8 cellular contexts compared by ENCODE assay signal in the genomic region with DNA sequence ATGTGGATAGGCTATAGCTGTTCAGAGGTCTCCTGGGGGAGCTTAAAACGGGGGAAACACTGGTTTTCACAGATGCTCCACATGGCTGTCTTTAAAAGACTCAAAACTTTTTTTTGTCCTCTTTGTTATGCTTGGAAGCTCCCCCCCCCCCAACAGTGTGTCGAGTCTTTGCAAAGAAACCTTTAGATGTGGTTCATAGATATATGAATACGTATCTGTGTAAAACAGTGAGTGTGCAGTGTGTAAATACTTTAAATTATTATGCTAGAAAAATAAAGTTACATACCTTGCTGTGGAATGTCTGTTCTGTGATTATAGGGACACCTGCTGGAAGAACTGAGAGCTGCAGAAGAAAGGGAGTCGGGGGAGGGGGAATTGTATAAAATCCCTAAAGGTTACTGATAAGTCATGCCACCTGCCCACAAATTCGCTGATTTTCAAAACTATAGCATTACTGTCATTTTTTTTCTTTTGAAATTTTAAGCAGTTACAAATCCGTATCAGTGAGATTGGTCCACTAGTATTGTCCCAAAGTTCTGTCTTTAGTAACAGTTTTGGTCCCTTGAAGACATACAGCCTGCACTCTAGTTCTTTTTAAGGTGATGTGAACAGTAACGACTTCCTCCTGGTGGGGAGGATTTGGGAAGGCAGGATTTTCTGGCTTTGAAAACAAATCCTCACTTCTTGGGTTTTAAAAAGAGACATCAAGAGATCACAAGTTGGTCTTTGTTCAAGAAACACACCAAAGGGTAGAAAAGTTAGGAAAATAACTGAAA. TPM values are rescaled to one million over a fixed set of nuclear protein-coding genes. Genes with fewer than 3 reads are reported as not detected.
A peak's percentile ranks its signal among the peaks of the same experiment; 100 is the strongest.
DNase-seq lines count a peak whose midpoint lies in the region; ATAC-seq and TF ChIP-seq lines count a peak whose summit lies in the region.

No MANE protein-coding gene starts in this region.

- intact Hi-C loops in breast epithelium (cut with DNase I; ENCODE audit: low total_unique reads), result no loop called here

- no peaks in the 10 kb centered on the region for H3K27me3 ChIP-seq in breast epithelium

- peak; percentile 83 for ATAC-seq in GM21367 (IDR thresholded peaks at IDR 0.05; ENCODE audit: unreplicated experiment)

- H3K36me3 ChIP-seq in breast epithelium, result no peaks in the 10 kb centered on the region

- peak; percentile 59 to 76 (median 72) for TF ChIP-seq CTCF in breast epithelium (IDR thresholded peaks at IDR 0.05)

- peak; percentile 2 for DNase-seq in NCI-H146 treated with DMSO at 0.1 percent for 48 hours (lab: John Stamatoyannopoulos, UW; ENCODE audit: unreplicated experiment)
- no peak for DNase-seq in NCI-H146 (lab: John Stamatoyannopoulos, UW)
- peak; percentile 45 for DNase-seq in HPDE6-E6E7 (ENCODE audit: extremely low spot score)
- peak; percentile 40 for DNase-seq in SKM-1 treated with dmso at 0.1 percent for 144 hours (lab: John Stamatoyannopoulos, UW; ENCODE audit: unreplicated experiment)
- no peak for DNase-seq in breast epithelium (ENCODE audit: low spot score in 2 of 2)
- DNase-seq in kidney glomerular epithelial cell (lab: John Stamatoyannopoulos, UW), result peak; percentile 70
- peak; percentile 2 for DNase-seq in stimulated activated CD8-positive, alpha-beta memory T cell treated with anti-CD3 and anti-CD28 coated beads, Interleukin-12 subunit alpha, Interleukin-12 subunit beta, amount 100 ng/mL, for 24 hours (ENCODE audit: extremely low read depth)

- no peaks in the 10 kb centered on the region for H3K9me3 ChIP-seq in breast epithelium

- H3K4me1 ChIP-seq in breast epithelium, result no peaks in the 10 kb centered on the region

- H3K4me3 ChIP-seq in breast epithelium, result no peak overlapping the region

- no peak overlapping the region for H3K27ac ChIP-seq in breast epithelium

- no peak for TF ChIP-seq POLR2A in breast epithelium (IDR thresholded peaks at IDR 0.05)

RNA-seq across cellular contexts. Expression of a gene that starts 22.9 kb away (rescaled TPM):
- 10 to 100 TPM; 22.0 to 23.1 (median 22.1) TPM for total RNA-seq in breast epithelium

Comparison
In these comparisons a context has a peak if more than half of its experiments do, and no peak if none do; other contexts are left out.
1. DNase-seq: peak in NCI-H146 treated with DMSO at 0.1 percent for 48 hours (single experiment), HPDE6-E6E7 (single experiment), SKM-1 treated with dmso at 0.1 percent for 144 hours (single experiment), kidney glomerular epithelial cell (single experiment) and stimulated activated CD8-positive, alpha-beta memory T cell treated with anti-CD3 and anti-CD28 coated beads, Interleukin-12 subunit alpha, Interleukin-12 subunit beta, amount 100 ng/mL, for 24 hours (single experiment); none in NCI-H146 (single experiment) and breast epithelium (0 of 2).